In genomic region chr11:3880724-3881123, GRCh38 we compare ENCODE assay signal across 9 cellular contexts. TPM values are rescaled to one million over a fixed set of nuclear protein-coding genes. Genes with fewer than 3 reads are reported as not detected.
DNase-seq lines count a peak whose midpoint lies in the region; ATAC-seq and TF ChIP-seq lines count a peak whose summit lies in the region.
"Had no signal": no experiment of that assay in that cellular context is flagged by ENCODE, and none has a peak within 500 bp of the region (broad histone marks: within the 10 kb centered on the region; RNA-seq: fewer than 3 reads in every experiment).

No MANE protein-coding gene starts in this region.

- DNase-seq in DMS153 (lab: John Stamatoyannopoulos, UW) (peak; percentile 20), DMS153 treated with DMSO at 0.1 percent for 48 hours (lab: John Stamatoyannopoulos, UW; ENCODE audit: unreplicated experiment) (no peak), dermis blood vessel endothelial cell (peak; percentile 56), gastrocnemius medialis (no peak), NCI-H1105 treated with DMSO at 0.1 percent for 48 hours (lab: John Stamatoyannopoulos, UW) (no peak)
- DNase-seq in activated CD4-positive, alpha-beta T cell treated with anti-CD3 and anti-CD28 coated beads for 48 hours, result no peak
- DNase-seq: stimulated activated CD4-positive, alpha-beta T cell treated with anti-CD3 and anti-CD28 coated beads, Interleukin-4, amount 100 ng/mL, for 4 hours had no signal

- in situ Hi-C loops in gastrocnemius medialis (cut with MboI; ENCODE audit: low sequenced_read_pairs in 4 of 4), result no loop called here

- H3K36me3 ChIP-seq in gastrocnemius medialis, result no peaks in the 10 kb centered on the region

- ATAC-seq in HG03558 (IDR thresholded peaks at IDR 0.05; ENCODE audit: extremely low read depth, unreplicated experiment) (peak; percentile 33), gastrocnemius medialis (no peak), HG03139 (IDR thresholded peaks at IDR 0.05; ENCODE audit: unreplicated experiment) (no peak)

- no peaks in the 10 kb centered on the region for H3K9me3 ChIP-seq in gastrocnemius medialis

- no peak overlapping the region for H3K4me3 ChIP-seq in gastrocnemius medialis

- H3K27me3 ChIP-seq in gastrocnemius medialis, result no peaks in the 10 kb centered on the region

- peaks cover 62 to 75% of the 10 kb centered on the region in 2 donors for H3K4me1 ChIP-seq in gastrocnemius medialis

- no peak for TF ChIP-seq POLR2A in gastrocnemius medialis (IDR thresholded peaks at IDR 0.05)

- peak overlapping the region; percentile 37 to 77 (median 53) for H3K27ac ChIP-seq in gastrocnemius medialis

- intact Hi-C loops in gastrocnemius medialis (cut with DNase I; ENCODE audit: low total_unique reads), result no loop called here

- TF ChIP-seq CTCF in gastrocnemius medialis (IDR thresholded peaks at IDR 0.05 in 4 of 5, conservative IDR thresholded peaks at IDR 0.05 in 1 of 5), result no peak

RNA-seq across cellular contexts. Expression of gene STIM1, which starts 25.3 kb away (rescaled TPM):
- total RNA-seq in dermis blood vessel endothelial cell (31.5 and 39.3 TPM in 2 replicates), gastrocnemius medialis (100 to 1,000 TPM in 1 of 4 donors, 10 to 100 TPM in 3; 45.9 to 132 (median 87.3) TPM)

RNA-seq across cellular contexts. Expression of gene RHOG, which starts 40.0 kb away (rescaled TPM):
- 19.2 and 25.5 TPM in 2 replicates for total RNA-seq in dermis blood vessel endothelial cell
- 10 to 100 TPM; 38.0 to 77.4 (median 46.9) TPM for total RNA-seq in gastrocnemius medialis

Comparison
In these comparisons a context has a peak if more than half of its experiments do, and no peak if none do; other contexts are left out.
1. DNase-seq: peak in DMS153 (single experiment) and dermis blood vessel endothelial cell (single experiment); none in DMS153 treated with DMSO at 0.1 percent for 48 hours (single experiment), gastrocnemius medialis (0 of 2), NCI-H1105 treated with DMSO at 0.1 percent for 48 hours (single experiment) and activated CD4-positive, alpha-beta T cell treated with anti-CD3 and anti-CD28 coated beads for 48 hours (single experiment).